ENCODE assay signal across 1 cellular context in the genomic region with DNA sequence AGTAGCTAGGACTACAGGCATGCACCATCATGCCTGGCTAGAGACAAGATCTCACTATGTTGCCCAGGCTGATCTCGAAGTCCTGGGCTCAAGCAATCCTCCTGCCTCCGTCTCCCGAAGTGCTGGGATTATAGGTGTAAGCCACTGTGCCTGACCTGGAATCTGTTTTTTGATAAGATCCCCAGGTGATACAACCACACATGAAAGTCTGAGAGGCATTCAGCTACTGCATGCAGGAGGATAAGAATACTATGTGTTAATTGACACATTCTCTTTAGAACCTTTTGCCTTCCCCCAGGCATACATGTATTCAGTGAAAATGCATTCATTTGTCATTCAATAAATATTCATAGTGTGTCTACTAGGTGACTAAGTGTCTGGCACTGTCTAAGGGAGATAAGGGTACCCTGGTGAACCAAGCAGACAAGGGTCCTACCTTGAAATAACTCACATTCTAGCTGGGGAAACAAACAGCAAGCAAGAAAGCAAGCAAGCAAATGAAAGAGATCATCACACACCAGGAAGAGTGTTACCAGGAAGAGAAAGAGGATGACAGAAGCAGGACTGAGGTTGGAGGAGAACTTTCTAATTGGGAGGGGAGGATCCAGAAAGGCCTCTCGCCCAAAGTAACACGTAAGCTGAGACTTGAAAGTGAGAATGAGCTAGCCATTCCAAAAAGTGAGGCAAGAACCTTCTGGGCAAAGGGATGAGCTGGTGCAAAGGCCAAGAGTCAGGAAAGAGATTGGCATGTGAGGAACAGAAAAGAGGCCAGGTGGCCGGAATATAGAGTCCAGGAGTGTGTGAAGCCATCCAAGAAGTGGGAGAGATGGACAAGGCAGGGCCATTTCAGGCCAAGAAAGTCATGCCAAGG.
A peak's percentile ranks its signal among the peaks of the same experiment; 100 is the strongest.
TF ChIP-seq lines count a peak whose summit lies in the region.

No MANE protein-coding gene starts in this region.

TF ChIP-seq in K562, 482 proteins besides CTCF, POLR2A, EP300 and RAD21 (continued from another document):
- TF ChIP-seq NR0B1 (IDR thresholded peaks at IDR 0.05; ENCODE audit: partially characterized antibody) = no peak
- TF ChIP-seq ZBED1 (IDR thresholded peaks at IDR 0.05) = no peak
- TF ChIP-seq ZNF24 (IDR thresholded peaks at IDR 0.05) = no peak
- no peak for TF ChIP-seq SP2 (IDR thresholded peaks at IDR 0.05; ENCODE audit: extremely low read depth, low read depth, low read length, poor library complexity, severe bottlenecking)
- TF ChIP-seq ZNF766 (CRISPR knock-in tag; conservative IDR thresholded peaks at IDR 0.05) = no peak
- no peak for TF ChIP-seq HDAC6 (IDR thresholded peaks at IDR 0.05; ENCODE audit: low read depth, low read length)
- no peak for TF ChIP-seq RFX7 (CRISPR knock-in tag; IDR thresholded peaks at IDR 0.05)
- no peak for TF ChIP-seq LCOR (CRISPR knock-in tag; IDR thresholded peaks at IDR 0.05)
- TF ChIP-seq PBX2 (CRISPR knock-in tag; IDR thresholded peaks at IDR 0.05; ENCODE audit: low read depth) = no peak
- no peak for TF ChIP-seq PBX2 (tag; conservative IDR thresholded peaks at IDR 0.05; ENCODE audit: low read depth)
- no peak for TF ChIP-seq SMAD3 (CRISPR knock-in tag; conservative IDR thresholded peaks at IDR 0.05)
- TF ChIP-seq ZNF507 (tag; conservative IDR thresholded peaks at IDR 0.05) = no peak
- 0 out of 2 replicates have a peak, but pooled peaks have one; percentile 3 for TF ChIP-seq CBFA2T2 (conservative IDR thresholded peaks at IDR 0.05)
- 0 out of 2 replicates have a peak, but pooled peaks have one; percentile 13 for TF ChIP-seq CBFA2T3 (IDR thresholded peaks at IDR 0.05)
- TF ChIP-seq, protein P1, sequence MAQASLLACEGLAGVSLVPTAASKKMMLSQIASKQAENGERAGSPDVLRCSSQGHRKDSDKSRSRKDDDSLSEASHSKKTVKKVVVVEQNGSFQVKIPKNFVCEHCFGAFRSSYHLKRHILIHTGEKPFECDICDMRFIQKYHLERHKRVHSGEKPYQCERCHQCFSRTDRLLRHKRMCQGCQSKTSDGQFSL (CRISPR knock-in tag; IDR thresholded peaks at IDR 0.05) = no peak
- TF ChIP-seq, protein P1 (tag; IDR thresholded peaks at IDR 0.05) = no peak
- TF ChIP-seq TBL1XR1 (IDR thresholded peaks at IDR 0.05; ENCODE audit: low read length in 2 of 2) = no peak
- TF ChIP-seq, protein P2, sequence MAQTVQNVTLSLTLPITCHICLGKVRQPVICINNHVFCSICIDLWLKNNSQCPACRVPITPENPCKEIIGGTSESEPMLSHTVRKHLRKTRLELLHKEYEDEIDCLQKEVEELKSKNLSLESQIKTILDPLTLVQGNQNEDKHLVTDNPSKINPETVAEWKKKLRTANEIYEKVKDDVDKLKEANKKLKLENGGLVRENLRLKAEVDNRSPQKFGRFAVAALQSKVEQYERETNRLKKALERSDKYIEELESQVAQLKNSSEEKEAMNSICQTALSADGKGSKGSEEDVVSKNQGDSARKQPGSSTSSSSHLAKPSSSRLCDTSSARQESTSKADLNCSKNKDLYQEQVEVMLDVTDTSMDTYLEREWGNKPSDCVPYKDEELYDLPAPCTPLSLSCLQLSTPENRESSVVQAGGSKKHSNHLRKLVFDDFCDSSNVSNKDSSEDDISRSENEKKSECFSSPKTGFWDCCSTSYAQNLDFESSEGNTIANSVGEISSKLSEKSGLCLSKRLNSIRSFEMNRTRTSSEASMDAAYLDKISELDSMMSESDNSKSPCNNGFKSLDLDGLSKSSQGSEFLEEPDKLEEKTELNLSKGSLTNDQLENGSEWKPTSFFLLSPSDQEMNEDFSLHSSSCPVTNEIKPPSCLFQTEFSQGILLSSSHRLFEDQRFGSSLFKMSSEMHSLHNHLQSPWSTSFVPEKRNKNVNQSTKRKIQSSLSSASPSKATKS (CRISPR knock-in tag; IDR thresholded peaks at IDR 0.05) = no peak
